1 cellular context compared by ENCODE assay signal in the genomic region with DNA sequence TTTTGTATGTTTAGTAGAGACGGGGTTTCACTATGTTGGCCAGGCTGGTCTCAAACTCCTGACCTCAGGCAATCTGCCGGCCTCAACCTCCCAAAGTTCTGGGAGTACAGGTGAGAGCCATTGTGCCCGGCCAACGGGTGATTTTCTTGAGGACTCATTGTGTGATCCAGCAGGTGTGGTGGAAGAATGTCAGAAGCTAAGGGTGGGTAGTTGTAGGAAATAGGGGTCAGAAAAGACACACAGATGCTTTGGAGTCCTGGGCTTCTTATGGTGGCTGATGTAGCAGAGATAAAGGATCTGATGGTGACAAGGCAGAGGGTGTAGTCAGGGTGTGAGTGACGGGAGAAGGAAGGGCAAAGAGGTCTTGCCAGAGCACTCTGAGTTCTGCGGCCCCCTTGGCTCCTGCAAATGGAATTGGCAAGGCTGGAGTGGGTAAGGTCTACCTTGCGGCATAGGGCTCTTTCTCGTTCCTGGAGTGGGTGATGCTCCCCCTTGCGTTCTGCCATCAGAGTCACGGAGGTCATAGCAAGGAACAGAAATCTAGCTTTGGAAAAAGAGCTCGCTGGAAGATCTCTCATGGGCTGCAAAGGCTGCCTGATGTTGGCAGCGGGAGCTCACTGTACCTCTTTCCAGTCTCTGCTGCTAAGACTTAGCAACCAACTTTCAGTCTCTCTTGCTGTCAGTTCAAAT.
TF ChIP-seq lines count a peak whose summit lies in the region.

No MANE protein-coding gene starts in this region.

TF ChIP-seq in H1, 55 proteins besides CTCF, POLR2A, EP300 and RAD21:
- TF ChIP-seq, protein P1, sequence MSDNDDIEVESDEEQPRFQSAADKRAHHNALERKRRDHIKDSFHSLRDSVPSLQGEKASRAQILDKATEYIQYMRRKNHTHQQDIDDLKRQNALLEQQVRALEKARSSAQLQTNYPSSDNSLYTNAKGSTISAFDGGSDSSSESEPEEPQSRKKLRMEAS (IDR thresholded peaks at IDR 0.05), result no peak
- TF ChIP-seq YY1 (IDR thresholded peaks at IDR 0.05; ENCODE audit: low read depth, low read length) (no peak), CTBP2 (IDR thresholded peaks at IDR 0.05; ENCODE audit: borderline replicate concordance, insufficient read depth, insufficient read length, low read length) (no peak), ZNF274 (IDR thresholded peaks at IDR 0.05; ENCODE audit: borderline replicate concordance, extremely low read depth, low read length) (no peak), RXRA (IDR thresholded peaks at IDR 0.05; ENCODE audit: insufficient read depth, low read depth, low read length) (no peak), TAF7 (optimal IDR thresholded peaks at IDR 0.05; ENCODE audit: borderline replicate concordance, low read depth, low read length) (no peak), HDAC6 (IDR thresholded peaks at IDR 0.05; ENCODE audit: low read depth, low read length) (no peak)
